8 cellular contexts compared by ENCODE assay signal in genomic region chr2:166375736-166376487, GRCh38. TPM values are rescaled to one million over a fixed set of nuclear protein-coding genes. Genes with fewer than 3 reads are reported as not detected.
A peak's percentile ranks its signal among the peaks of the same experiment; 100 is the strongest.
DNase-seq lines count a peak whose midpoint lies in the region; ATAC-seq and TF ChIP-seq lines count a peak whose summit lies in the region.

Gene SCN9A (minus strand): TSS chr2:166375944. CDS start chr2:166311756, 64,188 bp downstream.

- peaks cover 10% of the 10 kb centered on the region for H3K4me1 Mint-ChIP-seq in activated naive CD8-positive, alpha-beta T cell treated with anti-CD3 and anti-CD28 coated beads, Interleukin-2, amount 10 ng/mL, durations not matched to agents 7 days and 5 days

- H3K27me3 ChIP-seq in cardiac muscle cell (peaks cover 54% of the 10 kb centered on the region), neutrophil (peaks cover 49% of the 10 kb centered on the region)

- peaks cover 45% of the 10 kb centered on the region for H3K27me3 Mint-ChIP-seq in activated naive CD8-positive, alpha-beta T cell treated with anti-CD3 and anti-CD28 coated beads, Interleukin-2, amount 10 ng/mL, durations not matched to agents 7 days and 5 days

- no peaks in the 10 kb centered on the region for H3K36me3 Mint-ChIP-seq in activated naive CD8-positive, alpha-beta T cell treated with anti-CD3 and anti-CD28 coated beads, Interleukin-2, amount 10 ng/mL, durations not matched to agents 7 days and 5 days

- ATAC-seq in HG03159 (IDR thresholded peaks at IDR 0.05; ENCODE audit: unreplicated experiment) (peak; percentile 46), GM18519 (IDR thresholded peaks at IDR 0.05; ENCODE audit: low FRiP score, unreplicated experiment) (no peak)
- peak; percentile 87 for ATAC-seq in activated naive CD8-positive, alpha-beta T cell treated with anti-CD3 and anti-CD28 coated beads, Interleukin-2, amount 10 ng/mL, durations not matched to agents 7 days and 5 days (ENCODE audit: low read depth)

- H3K4me3 ChIP-seq in cardiac muscle cell (peak within 1 kb of the TSS; percentile 48), neutrophil (ENCODE audit: low read depth in 1 of 2, low read length in 1 of 2) (peak within 1 kb of the TSS; percentile 71 to 78)

- H3K9me3 ChIP-seq in cardiac muscle cell (ENCODE audit: low read depth) (no peaks in the 10 kb centered on the region), neutrophil (no peaks in the 10 kb centered on the region)

- H3K4me1 ChIP-seq in cardiac muscle cell (ENCODE audit: low read depth) (peaks cover 8% of the 10 kb centered on the region), neutrophil (ENCODE audit: control insufficient read depth in 1 of 2, insufficient read depth in 1 of 2, low read depth in 1 of 2, low read length in 1 of 2) (peaks cover 26 to 36% of the 10 kb centered on the region in 2 experiments)

- no peaks in the 10 kb centered on the region for H3K9me3 Mint-ChIP-seq in activated naive CD8-positive, alpha-beta T cell treated with anti-CD3 and anti-CD28 coated beads, Interleukin-2, amount 10 ng/mL, durations not matched to agents 7 days and 5 days

- no peaks in the 10 kb centered on the region for H3K36me3 ChIP-seq in cardiac muscle cell
- no peaks in the 10 kb centered on the region for H3K36me3 ChIP-seq in neutrophil

- H3K27ac ChIP-seq in cardiac muscle cell, result no peak within 1 kb of the TSS
- peak within 1 kb of the TSS; percentile 59 for H3K27ac ChIP-seq in neutrophil

- peak; percentile 78 for DNase-seq in A172 (ENCODE audit: low spot score)
- peak; percentile 24 for DNase-seq in GM13976 (ENCODE audit: low spot score)
- DNase-seq in NCI-H524 (lab: John Stamatoyannopoulos, UW), result peak; percentile 83 to 87
- peak; percentile 47 for DNase-seq in activated naive CD8-positive, alpha-beta T cell treated with anti-CD3 and anti-CD28 coated beads, Interleukin-2, amount 10 ng/mL, durations not matched to agents 7 days and 5 days
- peak; percentile 70 to 92 for DNase-seq in cardiac muscle cell (ENCODE audit: low read depth in 1 of 2, low spot score in 1 of 2)

- in situ Hi-C loops in GM13976 (cut with MboI; ENCODE audit: low sequenced_read_pairs, unreplicated experiment), result no loop called here

- no peak for TF ChIP-seq CTCF in GM13976 (IDR thresholded peaks at IDR 0.05; ENCODE audit: borderline replicate concordance, control extremely low read depth, extremely low read depth, insufficient read depth, missing control alignments)
- no peak for TF ChIP-seq CTCF in cardiac muscle cell (IDR thresholded peaks at IDR 0.05; ENCODE audit: low read depth, low read length)
- no peak for TF ChIP-seq CTCF in neutrophil (IDR thresholded peaks at IDR 0.05)

- no peak within 1 kb of the TSS for H3K27ac Mint-ChIP-seq in activated naive CD8-positive, alpha-beta T cell treated with anti-CD3 and anti-CD28 coated beads, Interleukin-2, amount 10 ng/mL, durations not matched to agents 7 days and 5 days

- POLR2A ChIA-PET in activated naive CD8-positive, alpha-beta T cell treated with anti-CD3 and anti-CD28 coated beads, Interleukin-2, amount 10 ng/mL, durations not matched to agents 7 days and 5 days (lab: Charles Lee), result no interaction called here

- H3K4me3 Mint-ChIP-seq in activated naive CD8-positive, alpha-beta T cell treated with anti-CD3 and anti-CD28 coated beads, Interleukin-2, amount 10 ng/mL, durations not matched to agents 7 days and 5 days, result peak within 1 kb of the TSS; percentile 83

RNA-seq across cellular contexts. Expression of gene SCN9A, which starts in this region (rescaled TPM):
- total RNA-seq in A172 (2014; rRNA removed; shearing (Covaris generic)), result 6.3 and 8.2 TPM in 2 replicates
- not detected for total RNA-seq in activated naive CD8-positive, alpha-beta T cell treated with anti-CD3 and anti-CD28 coated beads, Interleukin-2, amount 10 ng/mL, durations not matched to agents 7 days and 5 days
- total RNA-seq in cardiac muscle cell, result 1.4 and 2.4 TPM in 2 replicates
- 1.4 and 2.7 TPM in 2 replicates for polyA plus RNA-seq in cardiac muscle cell

Comparison
In these comparisons a context has a peak if more than half of its experiments do, and no peak if none do; other contexts are left out.
1. Peak in DNase-seq and ATAC-seq in activated naive CD8-positive, alpha-beta T cell treated with anti-CD3 and anti-CD28 coated beads, Interleukin-2, amount 10 ng/mL, durations not matched to agents 7 days and 5 days; RNA of the gene not detected or under 1 TPM.
2. DNase-seq: peak in every context shown above with its lines; median percentile 85 in NCI-H524; 81 in cardiac muscle cell; 78 in A172; 47 in activated naive CD8-positive, alpha-beta T cell treated with anti-CD3 and anti-CD28 coated beads, Interleukin-2, amount 10 ng/mL, durations not matched to agents 7 days and 5 days; 24 in GM13976.